Comparison of ENCODE assay signal across 9 cellular contexts in the genomic region with DNA sequence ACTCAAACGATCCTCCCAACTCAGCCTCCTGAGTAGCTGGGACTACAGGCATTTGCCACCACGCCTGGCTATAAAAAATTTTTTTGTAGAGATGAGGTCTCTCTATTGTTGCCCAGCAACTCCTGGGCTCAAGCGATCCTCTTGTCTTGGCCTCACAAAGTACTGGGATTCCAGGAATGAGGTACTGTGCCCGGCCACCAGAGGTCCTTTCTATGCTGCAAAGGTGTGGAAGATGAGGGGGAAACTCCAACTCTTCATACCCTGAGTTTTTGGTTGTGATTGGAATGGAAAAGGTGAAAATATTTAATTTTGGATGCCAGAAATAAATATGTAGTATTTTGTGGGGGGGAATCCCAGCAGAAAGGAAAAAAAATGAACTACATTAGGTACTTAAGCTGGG. TPM values are rescaled to one million over a fixed set of nuclear protein-coding genes. Genes with fewer than 3 reads are reported as not detected.
DNase-seq lines count a peak whose midpoint lies in the region; ATAC-seq and TF ChIP-seq lines count a peak whose summit lies in the region.
"Had no signal": no experiment of that assay in that cellular context is flagged by ENCODE, and none has a peak within 500 bp of the region (broad histone marks: within the 10 kb centered on the region; RNA-seq: fewer than 3 reads in every experiment).

No MANE protein-coding gene starts in this region.

- no peak overlapping the region for H3K4me3 ChIP-seq in GM12864 (ENCODE audit: low read depth, low read length)
- no peak overlapping the region for H3K4me3 ChIP-seq in thoracic aorta

- H3K36me3 ChIP-seq in thoracic aorta = no peaks in the 10 kb centered on the region

- peak; percentile 27 for DNase-seq in AG20443 (ENCODE audit: low spot score)
- DNase-seq in GM12864 (ENCODE audit: low read depth) = no peak
- peak; percentile 34 for DNase-seq in left cardiac atrium
- DNase-seq in thoracic aorta (ENCODE audit: low spot score) = no peak
- DNase-seq in COLO829 (ENCODE audit: low spot score) = no peak

- TF ChIP-seq CTCF in GM12864 (IDR thresholded peaks at IDR 0.05; ENCODE audit: low read depth, low read length, missing control alignments) = peak; percentile 43
- peak; percentile 38 for TF ChIP-seq CTCF in thoracic aorta (IDR thresholded peaks at IDR 0.05)

- H3K9me3 ChIP-seq in thoracic aorta = no peaks in the 10 kb centered on the region

- H3K4me1 ChIP-seq in thoracic aorta (ENCODE audit: control insufficient read depth in 1 of 2, low read depth in 2 of 2) = peaks cover 7 to 17% of the 10 kb centered on the region in 2 donors

- H3K27me3 ChIP-seq in thoracic aorta (replicated peaks; ENCODE audit: insufficient read depth) = no peaks in the 10 kb centered on the region

- ATAC-seq in SK-N-SH treated with all-trans-retinoic acid at 6 μM for 48 hours (peak; percentile 73), left cardiac atrium (peak in 1 of 2 donors; percentile 23), thoracic aorta (ENCODE audit: insufficient number of reproducible peaks, low FRiP score, low read depth) (no peak), GM21576 (IDR thresholded peaks at IDR 0.05; ENCODE audit: unreplicated experiment) (no peak), GM21381 (IDR thresholded peaks at IDR 0.05; ENCODE audit: unreplicated experiment) (no peak)

- no peak overlapping the region for H3K27ac ChIP-seq in thoracic aorta
- H3K27ac ChIP-seq: epithelial cell of prostate had no signal

- intact Hi-C loops in left cardiac atrium (cut with DNase I) = no loop called here

TF ChIP-seq in SK-N-SH treated with all-trans-retinoic acid at 6 μM for 48 hours, 23 proteins besides CTCF, POLR2A, EP300 and RAD21:
- no peak for TF ChIP-seq TCF4 (CRISPR knock-in tag; IDR thresholded peaks at IDR 0.05; ENCODE audit: borderline replicate concordance)
- TF ChIP-seq, protein P1, sequence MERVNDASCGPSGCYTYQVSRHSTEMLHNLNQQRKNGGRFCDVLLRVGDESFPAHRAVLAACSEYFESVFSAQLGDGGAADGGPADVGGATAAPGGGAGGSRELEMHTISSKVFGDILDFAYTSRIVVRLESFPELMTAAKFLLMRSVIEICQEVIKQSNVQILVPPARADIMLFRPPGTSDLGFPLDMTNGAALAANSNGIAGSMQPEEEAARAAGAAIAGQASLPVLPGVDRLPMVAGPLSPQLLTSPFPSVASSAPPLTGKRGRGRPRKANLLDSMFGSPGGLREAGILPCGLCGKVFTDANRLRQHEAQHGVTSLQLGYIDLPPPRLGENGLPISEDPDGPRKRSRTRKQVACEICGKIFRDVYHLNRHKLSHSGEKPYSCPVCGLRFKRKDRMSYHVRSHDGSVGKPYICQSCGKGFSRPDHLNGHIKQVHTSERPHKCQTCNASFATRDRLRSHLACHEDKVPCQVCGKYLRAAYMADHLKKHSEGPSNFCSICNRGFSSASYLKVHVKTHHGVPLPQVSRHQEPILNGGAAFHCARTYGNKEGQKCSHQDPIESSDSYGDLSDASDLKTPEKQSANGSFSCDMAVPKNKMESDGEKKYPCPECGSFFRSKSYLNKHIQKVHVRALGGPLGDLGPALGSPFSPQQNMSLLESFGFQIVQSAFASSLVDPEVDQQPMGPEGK (CRISPR knock-in tag; IDR thresholded peaks at IDR 0.05; ENCODE audit: borderline replicate concordance) = no peak
- TF ChIP-seq ARNTL (CRISPR knock-in tag; IDR thresholded peaks at IDR 0.05; ENCODE audit: borderline replicate concordance, low read depth) = no peak
- no peak for TF ChIP-seq GLIS3 (CRISPR knock-in tag; IDR thresholded peaks at IDR 0.05)
- TF ChIP-seq, protein P2, sequence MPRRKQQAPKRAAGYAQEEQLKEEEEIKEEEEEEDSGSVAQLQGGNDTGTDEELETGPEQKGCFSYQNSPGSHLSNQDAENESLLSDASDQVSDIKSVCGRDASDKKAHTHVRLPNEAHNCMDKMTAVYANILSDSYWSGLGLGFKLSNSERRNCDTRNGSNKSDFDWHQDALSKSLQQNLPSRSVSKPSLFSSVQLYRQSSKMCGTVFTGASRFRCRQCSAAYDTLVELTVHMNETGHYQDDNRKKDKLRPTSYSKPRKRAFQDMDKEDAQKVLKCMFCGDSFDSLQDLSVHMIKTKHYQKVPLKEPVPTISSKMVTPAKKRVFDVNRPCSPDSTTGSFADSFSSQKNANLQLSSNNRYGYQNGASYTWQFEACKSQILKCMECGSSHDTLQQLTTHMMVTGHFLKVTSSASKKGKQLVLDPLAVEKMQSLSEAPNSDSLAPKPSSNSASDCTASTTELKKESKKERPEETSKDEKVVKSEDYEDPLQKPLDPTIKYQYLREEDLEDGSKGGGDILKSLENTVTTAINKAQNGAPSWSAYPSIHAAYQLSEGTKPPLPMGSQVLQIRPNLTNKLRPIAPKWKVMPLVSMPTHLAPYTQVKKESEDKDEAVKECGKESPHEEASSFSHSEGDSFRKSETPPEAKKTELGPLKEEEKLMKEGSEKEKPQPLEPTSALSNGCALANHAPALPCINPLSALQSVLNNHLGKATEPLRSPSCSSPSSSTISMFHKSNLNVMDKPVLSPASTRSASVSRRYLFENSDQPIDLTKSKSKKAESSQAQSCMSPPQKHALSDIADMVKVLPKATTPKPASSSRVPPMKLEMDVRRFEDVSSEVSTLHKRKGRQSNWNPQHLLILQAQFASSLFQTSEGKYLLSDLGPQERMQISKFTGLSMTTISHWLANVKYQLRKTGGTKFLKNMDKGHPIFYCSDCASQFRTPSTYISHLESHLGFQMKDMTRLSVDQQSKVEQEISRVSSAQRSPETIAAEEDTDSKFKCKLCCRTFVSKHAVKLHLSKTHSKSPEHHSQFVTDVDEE (CRISPR knock-in tag; IDR thresholded peaks at IDR 0.05) = no peak
- no peak for TF ChIP-seq ZNF70 (CRISPR knock-in tag; IDR thresholded peaks at IDR 0.05)
- TF ChIP-seq, protein P3, sequence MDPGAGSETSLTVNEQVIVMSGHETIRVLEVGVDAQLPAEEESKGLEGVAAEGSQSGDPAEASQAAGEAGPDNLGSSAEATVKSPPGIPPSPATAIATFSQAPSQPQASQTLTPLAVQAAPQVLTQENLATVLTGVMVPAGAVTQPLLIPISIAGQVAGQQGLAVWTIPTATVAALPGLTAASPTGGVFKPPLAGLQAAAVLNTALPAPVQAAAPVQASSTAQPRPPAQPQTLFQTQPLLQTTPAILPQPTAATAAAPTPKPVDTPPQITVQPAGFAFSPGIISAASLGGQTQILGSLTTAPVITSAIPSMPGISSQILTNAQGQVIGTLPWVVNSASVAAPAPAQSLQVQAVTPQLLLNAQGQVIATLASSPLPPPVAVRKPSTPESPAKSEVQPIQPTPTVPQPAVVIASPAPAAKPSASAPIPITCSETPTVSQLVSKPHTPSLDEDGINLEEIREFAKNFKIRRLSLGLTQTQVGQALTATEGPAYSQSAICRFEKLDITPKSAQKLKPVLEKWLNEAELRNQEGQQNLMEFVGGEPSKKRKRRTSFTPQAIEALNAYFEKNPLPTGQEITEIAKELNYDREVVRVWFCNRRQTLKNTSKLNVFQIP (CRISPR knock-in tag; IDR thresholded peaks at IDR 0.05; ENCODE audit: borderline replicate concordance, low read depth) = no peak
- TF ChIP-seq TOX (CRISPR knock-in tag; IDR thresholded peaks at IDR 0.05; ENCODE audit: borderline replicate concordance) = no peak
- no peak for TF ChIP-seq ISL1 (CRISPR knock-in tag; IDR thresholded peaks at IDR 0.05)
- TF ChIP-seq OSR1 (CRISPR knock-in tag; IDR thresholded peaks at IDR 0.05) = no peak
- TF ChIP-seq BACH2 (CRISPR knock-in tag; IDR thresholded peaks at IDR 0.05; ENCODE audit: borderline replicate concordance) = no peak
- no peak for TF ChIP-seq ZFP3 (CRISPR knock-in tag; IDR thresholded peaks at IDR 0.05)
- TF ChIP-seq, protein P4, sequence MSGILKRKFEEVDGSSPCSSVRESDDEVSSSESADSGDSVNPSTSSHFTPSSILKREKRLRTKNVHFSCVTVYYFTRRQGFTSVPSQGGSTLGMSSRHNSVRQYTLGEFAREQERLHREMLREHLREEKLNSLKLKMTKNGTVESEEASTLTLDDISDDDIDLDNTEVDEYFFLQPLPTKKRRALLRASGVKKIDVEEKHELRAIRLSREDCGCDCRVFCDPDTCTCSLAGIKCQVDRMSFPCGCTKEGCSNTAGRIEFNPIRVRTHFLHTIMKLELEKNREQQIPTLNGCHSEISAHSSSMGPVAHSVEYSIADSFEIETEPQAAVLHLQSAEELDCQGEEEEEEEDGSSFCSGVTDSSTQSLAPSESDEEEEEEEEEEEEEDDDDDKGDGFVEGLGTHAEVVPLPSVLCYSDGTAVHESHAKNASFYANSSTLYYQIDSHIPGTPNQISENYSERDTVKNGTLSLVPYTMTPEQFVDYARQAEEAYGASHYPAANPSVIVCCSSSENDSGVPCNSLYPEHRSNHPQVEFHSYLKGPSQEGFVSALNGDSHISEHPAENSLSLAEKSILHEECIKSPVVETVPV (CRISPR knock-in tag; IDR thresholded peaks at IDR 0.05) = no peak
- no peak for TF ChIP-seq SNAI2 (CRISPR knock-in tag; IDR thresholded peaks at IDR 0.05)
- no peak for TF ChIP-seq ZNF565 (CRISPR knock-in tag; conservative IDR thresholded peaks at IDR 0.05; ENCODE audit: low read depth)

RNA-seq across cellular contexts. Expression of a gene that starts 36.0 kb away (rescaled TPM):
- 100 to 1,000 TPM; 198 to 226 TPM for total RNA-seq in left cardiac atrium
- 100 to 1,000 TPM in 1 of 2 donors, 10 to 100 TPM in 1; 99.5 to 118 TPM for total RNA-seq in thoracic aorta

Comparison
In these comparisons a context has a peak if more than half of its experiments do, and no peak if none do; other contexts are left out.
1. DNase-seq: peak in AG20443 (single experiment) and left cardiac atrium (single experiment); none in GM12864 (single experiment), thoracic aorta (single experiment) and COLO829 (single experiment).